In genomic region chrX:71941145-71941544, GRCh38 we compare ENCODE assay signal across 14 cellular contexts.
"Had no signal": no experiment of that assay in that cellular context is flagged by ENCODE, and none has a peak within 500 bp of the region (broad histone marks: within the 10 kb centered on the region; RNA-seq: fewer than 3 reads in every experiment).

No MANE protein-coding gene starts in this region.

- H3K9me3 Mint-ChIP-seq: activated naive CD4-positive, alpha-beta T cell treated with anti-CD3 and anti-CD28 coated beads, Interleukin-2, amount 50 U/mL, for 24 hours; dendritic cell treated with granulocyte-macrophage colony-stimulating factor and Interleukin-4, amounts not matched to agents 40 ng/mL and 50 ng/mL, for 4 days; immature natural killer cell had no signal

- H3K27ac ChIP-seq: adrenal gland, WERI-Rb-1 had no signal

- H3K4me1 ChIP-seq: adrenal gland had no signal

- H3K9me3 ChIP-seq: adrenal gland, tibial nerve had no signal

- H3K4me1 Mint-ChIP-seq: activated naive CD4-positive, alpha-beta T cell treated with anti-CD3 and anti-CD28 coated beads, Interleukin-2, amount 50 U/mL, for 24 hours; immature natural killer cell had no signal

- DNase-seq: activated CD4-positive, alpha-beta T cell treated with anti-CD3 and anti-CD28 coated beads, Interleukin-2, amount 50 U/mL, for 4 hours; activated gamma-delta T cell; effector CD8-positive, alpha-beta T cell; immature natural killer cell; retina; stimulated activated CD4-positive, alpha-beta T cell treated with anti-CD3 and anti-CD28 coated beads, Interleukin-2, amount 100 ng/mL, for 24 hours; stimulated activated naive CD8-positive, alpha-beta T cell treated with anti-CD3 and anti-CD28 coated beads, Interleukin-15, Interleukin-2, amounts not matched to agents 100 U/mL and 50 U/mL, for 24 hours; WERI-Rb-1 had no signal

- H3K4me3 ChIP-seq: adrenal gland, tibial nerve had no signal

- H3K27ac Mint-ChIP-seq: activated naive CD4-positive, alpha-beta T cell treated with anti-CD3 and anti-CD28 coated beads, Interleukin-2, amount 50 U/mL, for 24 hours; dendritic cell treated with granulocyte-macrophage colony-stimulating factor and Interleukin-4, amounts not matched to agents 40 ng/mL and 50 ng/mL, for 4 days; immature natural killer cell had no signal

- H3K27me3 Mint-ChIP-seq: activated naive CD4-positive, alpha-beta T cell treated with anti-CD3 and anti-CD28 coated beads, Interleukin-2, amount 50 U/mL, for 24 hours had no signal

- ATAC-seq: esophagus mucosa; stimulated activated naive CD8-positive, alpha-beta T cell treated with anti-CD3 and anti-CD28 coated beads, Interleukin-15, Interleukin-2, amounts not matched to agents 100 U/mL and 50 U/mL, for 24 hours had no signal

- H3K4me3 Mint-ChIP-seq: activated naive CD4-positive, alpha-beta T cell treated with anti-CD3 and anti-CD28 coated beads, Interleukin-2, amount 50 U/mL, for 24 hours; dendritic cell treated with granulocyte-macrophage colony-stimulating factor and Interleukin-4, amounts not matched to agents 40 ng/mL and 50 ng/mL, for 4 days; immature natural killer cell; nephron had no signal

- H3K36me3 ChIP-seq: adrenal gland, tibial nerve, WERI-Rb-1 had no signal

- H3K36me3 Mint-ChIP-seq: activated naive CD4-positive, alpha-beta T cell treated with anti-CD3 and anti-CD28 coated beads, Interleukin-2, amount 50 U/mL, for 24 hours; immature natural killer cell had no signal
